8 cellular contexts compared by ENCODE assay signal in the genomic region with DNA sequence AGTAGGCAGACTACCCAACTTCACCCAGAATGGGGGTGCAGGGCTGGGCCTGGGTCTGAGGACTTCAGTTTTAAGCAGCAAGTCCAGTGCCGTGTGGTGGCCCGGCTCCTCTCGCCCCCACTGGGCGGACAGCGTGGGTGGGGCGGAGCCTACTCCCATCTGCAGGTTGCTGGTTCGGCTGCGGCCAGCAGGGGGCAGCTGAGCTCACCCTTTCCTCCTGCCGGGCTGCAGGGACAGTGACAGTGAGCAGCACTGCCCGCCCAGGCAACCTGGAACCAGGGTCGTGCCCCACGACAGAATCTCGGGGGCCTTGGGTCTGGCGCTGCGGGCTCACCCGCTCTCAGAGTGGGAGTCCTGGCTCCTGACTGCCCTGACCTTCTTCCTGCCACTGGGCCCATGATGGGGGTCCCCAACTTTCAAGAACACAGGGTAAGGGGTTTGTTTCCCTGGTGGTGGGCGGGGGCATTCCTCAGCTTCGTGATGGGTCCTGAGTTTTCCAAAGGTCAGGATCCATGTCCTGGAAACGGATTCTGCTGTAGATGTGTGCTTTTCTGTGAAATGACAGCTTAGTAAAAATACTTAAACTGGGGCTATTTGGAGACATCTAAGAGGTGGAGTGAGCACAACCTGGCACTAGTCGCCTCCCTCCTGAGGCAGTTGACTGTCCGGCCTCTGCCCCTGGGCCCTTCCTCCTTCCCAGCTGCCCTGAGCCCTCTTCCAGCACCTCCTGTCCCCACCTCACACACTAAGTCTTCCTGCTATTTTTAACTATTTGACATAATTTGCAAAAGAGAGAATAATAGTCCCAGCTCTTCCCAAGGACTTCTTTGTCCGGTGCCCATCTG. TPM values are rescaled to one million over a fixed set of nuclear protein-coding genes. Genes with fewer than 3 reads are reported as not detected.
DNase-seq lines count a peak whose midpoint lies in the region; ATAC-seq, FAIRE-seq and TF ChIP-seq lines count a peak whose summit lies in the region.

No MANE protein-coding gene starts in this region.

- FAIRE-seq in urothelium cell line (lab: Jason Lieb, UNC) = peak; percentile 76

- peak overlapping the region; percentile 98 to 100 (median 98) for H3K27ac Mint-ChIP-seq in CD4-positive, CD25-positive, alpha-beta regulatory T cell
- peak overlapping the region; percentile 98 to 99 for H3K27ac Mint-ChIP-seq in T-cell

- DNase-seq in CD4-positive, CD25-positive, alpha-beta regulatory T cell = peak; percentile 87 to 90 (median 88)
- DNase-seq in MM.1S (peak; percentile 84), T-cell (peak; percentile 74 to 94 (median 88)), adrenal gland (peak; percentile 92 to 98 (median 95)), left cardiac atrium (peak; percentile 93), putamen (ENCODE audit: low spot score) (peak; percentile 88), urothelium cell line (ENCODE audit: low spot score) (peak; percentile 90)

- peaks cover 10% of the 10 kb centered on the region for H3K36me3 ChIP-seq in CD4-positive, CD25-positive, alpha-beta regulatory T cell (ENCODE audit: control insufficient read depth, insufficient read depth, low read length)
- H3K36me3 ChIP-seq in MM.1S (replicated peaks; ENCODE audit: insufficient read depth, low read length) (no peaks in the 10 kb centered on the region), adrenal gland (replicated peaks in 1 of 2) (peaks cover 0 to 10% of the 10 kb centered on the region in 2 donors)

- H3K4me3 Mint-ChIP-seq in CD4-positive, CD25-positive, alpha-beta regulatory T cell = peak overlapping the region; percentile 90 to 100 (median 96)
- peak overlapping the region; percentile 91 to 100 (median 98) for H3K4me3 Mint-ChIP-seq in T-cell

- H3K9me3 Mint-ChIP-seq in CD4-positive, CD25-positive, alpha-beta regulatory T cell = peaks cover 0 to 2% (median 0%) of the 10 kb centered on the region in 7 donors
- H3K9me3 Mint-ChIP-seq in T-cell = no peaks in the 10 kb centered on the region

- H3K27me3 ChIP-seq in CD4-positive, CD25-positive, alpha-beta regulatory T cell (ENCODE audit: control insufficient read depth, insufficient read depth, low read length) = no peaks in the 10 kb centered on the region
- H3K27me3 ChIP-seq in MM.1S (replicated peaks; ENCODE audit: insufficient read depth, low read length) (no peaks in the 10 kb centered on the region), adrenal gland (no peaks in the 10 kb centered on the region)

- CTCF ChIA-PET in T-cell (lab: Charles Lee) = interaction anchor here (0.6 to 5.1 kb wide), 15 partner anchors 8 to 268 kb away, joined by 3 to 56 read pairs (median 4); partner anchors contain the start of genes FRMD8 (in 1 of the 2) and MALAT1 (in 1 of the 2)

- H3K27me3 Mint-ChIP-seq in CD4-positive, CD25-positive, alpha-beta regulatory T cell = peaks cover 5% of the 10 kb centered on the region
- H3K27me3 Mint-ChIP-seq in T-cell = no peaks in the 10 kb centered on the region

- H3K27ac ChIP-seq in CD4-positive, CD25-positive, alpha-beta regulatory T cell (ENCODE audit: insufficient read depth, low read length, poor library complexity, severe bottlenecking) = peak overlapping the region; percentile 100
- peak overlapping the region; percentile 100 for H3K27ac ChIP-seq in MM.1S (ENCODE audit: low read length)
- H3K27ac ChIP-seq in adrenal gland = peak overlapping the region; percentile 91 to 100 (median 100)

- no peaks in the 10 kb centered on the region for H3K9me3 ChIP-seq in CD4-positive, CD25-positive, alpha-beta regulatory T cell (ENCODE audit: control insufficient read depth in 2 of 2, low read length in 2 of 2)
- H3K9me3 ChIP-seq in MM.1S (replicated peaks; ENCODE audit: insufficient read depth, low read length) (no peaks in the 10 kb centered on the region), adrenal gland (replicated peaks in 1 of 3) (no peaks in the 10 kb centered on the region)

- no peaks in the 10 kb centered on the region for H4K20me1 ChIP-seq in MM.1S (ENCODE audit: insufficient read depth, low read length)

- intact Hi-C loops in adrenal gland (cut with DNase I) (loop anchor here in 1 of 2 donors (2.0 kb wide), 1 partner anchor 96 kb away; no protein-coding TSS in a partner anchor), left cardiac atrium (cut with DNase I) (loop anchor here (2.0 to 5.0 kb wide), 3 partner anchors 34 to 94 kb away; partner anchors contain the start of gene SLC25A45 (in 1 of the 2))

- 1 to 8% (median 3%) methylated on average over 6 to 22 of the region's 22 CpGs for WGBS in adrenal gland, 4 donors

- peak; percentile 95 for TF ChIP-seq CTCF in MM.1S (IDR thresholded peaks at IDR 0.05; ENCODE audit: low read length)
- TF ChIP-seq CTCF in adrenal gland (IDR thresholded peaks at IDR 0.05) = peak in 5 of 6 experiments; percentile 95 to 100 (median 99)

- peaks cover 60% of the 10 kb centered on the region for H3K4me1 ChIP-seq in CD4-positive, CD25-positive, alpha-beta regulatory T cell (ENCODE audit: control insufficient read depth, insufficient read depth, low read length, poor library complexity, severe bottlenecking)
- H3K4me1 ChIP-seq in MM.1S (ENCODE audit: low read length) (peaks cover 32% of the 10 kb centered on the region), adrenal gland (replicated peaks in 1 of 2) (peaks cover 45 to 58% of the 10 kb centered on the region in 2 donors)

- no peaks in the 10 kb centered on the region for H3K9me2 ChIP-seq in MM.1S (replicated peaks; ENCODE audit: insufficient read depth, low read length)

- H3K4me1 Mint-ChIP-seq in CD4-positive, CD25-positive, alpha-beta regulatory T cell = peaks cover 4 to 58% (median 30%) of the 10 kb centered on the region in 4 donors
- H3K4me1 Mint-ChIP-seq in T-cell = peaks cover 51 to 62% (median 62%) of the 10 kb centered on the region in 3 donors

- H3K36me3 Mint-ChIP-seq in CD4-positive, CD25-positive, alpha-beta regulatory T cell = peaks cover 4% of the 10 kb centered on the region
- H3K36me3 Mint-ChIP-seq in T-cell = peaks cover 3% of the 10 kb centered on the region

- peaks cover 48% of the 10 kb centered on the region for H3F3A ChIP-seq in MM.1S (ENCODE audit: insufficient read depth, low read length)

- TF ChIP-seq POLR2A in adrenal gland (IDR thresholded peaks at IDR 0.05) = peak in 1 of 2 donors; percentile 24

- H3K79me2 ChIP-seq in MM.1S (ENCODE audit: low read length) = peaks cover 26% of the 10 kb centered on the region

- peak overlapping the region; percentile 87 for H3K4me3 ChIP-seq in CD4-positive, CD25-positive, alpha-beta regulatory T cell (ENCODE audit: low read depth, low read length)
- peak overlapping the region; percentile 57 for H3K4me3 ChIP-seq in MM.1S (ENCODE audit: low read length)
- peak overlapping the region in 2 of 4 donors; percentile 40 to 82 for H3K4me3 ChIP-seq in adrenal gland

- H2AFZ ChIP-seq in MM.1S (ENCODE audit: low read length) = peak overlapping the region; percentile 36; the same call in 1 of the 2 replicates

- peak; percentile 52 to 53 for ATAC-seq in CD4-positive, CD25-positive, alpha-beta regulatory T cell (ENCODE audit: low read depth in 2 of 2)
- ATAC-seq in GM19452 (IDR thresholded peaks at IDR 0.05; ENCODE audit: unreplicated experiment) (peak; percentile 25), T-cell (replicated peaks in 1 of 4) (peak; percentile 48 to 62 (median 54)), left cardiac atrium (peak; percentile 33 to 45)

- POLR2A ChIA-PET in T-cell (lab: Charles Lee) = interaction anchor here (0.6 to 12.1 kb wide), 9 partner anchors 8 to 141 kb away, joined by 3 to 98 read pairs (median 4); partner anchors contain the start of gene MALAT1 (in 2 of the 2)

- peak overlapping the region; percentile 100 for H3K9ac ChIP-seq in MM.1S (ENCODE audit: low read length)

- peak overlapping the region; percentile 99 for H3K4me2 ChIP-seq in MM.1S (ENCODE audit: low read depth, low read length)

RNA-seq across cellular contexts. Expression of gene NEAT1, which starts 6.0 kb away (rescaled TPM):
- total RNA-seq in CD4-positive, CD25-positive, alpha-beta regulatory T cell = 890 TPM
- 1 to 10 TPM; 1.4 to 3.1 (median 1.9) TPM for polyA plus RNA-seq in CD4-positive, CD25-positive, alpha-beta regulatory T cell
- total RNA-seq in T-cell (1,000 to 10,000 TPM in 1 of 5 donors, 100 to 1,000 TPM in 4; 368 to 1,017 (median 906) TPM), adrenal gland (1,000 to 10,000 TPM in 3 of 8 donors, 100 to 1,000 TPM in 4, 10 to 100 TPM in 1; 64.3 to 1,661 (median 335) TPM), left cardiac atrium (100 to 1,000 TPM; 405 to 657 TPM)
- 1,000 to 10,000 TPM in 2 of 3 donors, 100 to 1,000 TPM in 1; 216 to 6,838 (median 2,645) TPM for polyA plus RNA-seq in adrenal gland

RNA-seq across cellular contexts. Expression of gene FRMD8, which starts 30.1 kb away (rescaled TPM):
- total RNA-seq in CD4-positive, CD25-positive, alpha-beta regulatory T cell = 47.4 TPM
- polyA plus RNA-seq in CD4-positive, CD25-positive, alpha-beta regulatory T cell = 10 to 100 TPM; 48.7 to 55.1 (median 53.9) TPM
- total RNA-seq in T-cell = 10 to 100 TPM; 35.6 to 79.1 (median 77.8) TPM
- 10 to 100 TPM; 20.6 to 52.1 (median 39.6) TPM for total RNA-seq in adrenal gland
- 10 to 100 TPM in 2 of 3 donors, 1 to 10 TPM in 1; 5.3 to 21.3 (median 20.4) TPM for polyA plus RNA-seq in adrenal gland
- 10 to 100 TPM; 13.4 to 21.5 TPM for total RNA-seq in left cardiac atrium

RNA-seq across cellular contexts. Expression of gene SLC25A45, which starts 34.1 kb away (rescaled TPM):
- 40.3 TPM for total RNA-seq in CD4-positive, CD25-positive, alpha-beta regulatory T cell
- polyA plus RNA-seq in CD4-positive, CD25-positive, alpha-beta regulatory T cell = 10 to 100 TPM; 11.1 to 16.9 (median 13.8) TPM
- 10 to 100 TPM; 18.7 to 72.2 (median 22.6) TPM for total RNA-seq in T-cell
- total RNA-seq in adrenal gland = 10 to 100 TPM in 1 of 8 donors, 1 to 10 TPM in 7; 1.1 to 12.7 (median 6.7) TPM
- polyA plus RNA-seq in adrenal gland = 10 to 100 TPM in 2 of 3 donors, 1 to 10 TPM in 1; 2.4 to 21.0 (median 14.7) TPM
- 1 to 10 TPM; 4.1 to 7.2 TPM for total RNA-seq in left cardiac atrium
